ENCODE assay signal across 2 cellular contexts in the genomic region with DNA sequence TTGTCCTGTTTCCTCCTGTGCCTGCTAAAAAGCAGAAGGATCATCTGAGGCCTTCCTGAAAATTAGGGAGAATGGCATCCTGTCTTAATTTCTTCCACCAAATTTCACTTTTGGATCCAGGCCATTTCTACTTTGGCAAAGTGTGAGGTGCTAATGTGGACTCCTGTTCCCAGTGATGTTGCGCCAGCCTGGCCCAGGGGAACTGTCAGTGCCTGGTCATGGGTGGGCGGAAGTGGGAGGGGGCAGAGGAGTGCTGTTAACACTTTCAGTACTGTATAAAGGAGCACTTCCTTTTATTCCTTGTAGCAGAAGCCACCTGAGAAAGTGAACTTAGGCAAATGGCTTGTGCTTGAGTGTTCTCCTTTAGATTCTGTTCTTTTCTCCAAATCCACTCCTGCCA.
TF ChIP-seq lines count a peak whose summit lies in the region.

No MANE protein-coding gene starts in this region.

TF ChIP-seq in HEK293, 187 proteins besides CTCF, POLR2A, EP300 and RAD21:
- TF ChIP-seq PRDM1 (tag by site-specific recombination; IDR thresholded peaks at IDR 0.05) (0 out of 2 replicates have a peak, but pooled peaks have one; percentile 23), EGR2 (tag by site-specific recombination; IDR thresholded peaks at IDR 0.05; ENCODE audit: low read depth) (peak; percentile 86), ZFHX2 (tag by site-specific recombination; conservative IDR thresholded peaks at IDR 0.05) (peak; percentile 94)
- TF ChIP-seq, protein P1, sequence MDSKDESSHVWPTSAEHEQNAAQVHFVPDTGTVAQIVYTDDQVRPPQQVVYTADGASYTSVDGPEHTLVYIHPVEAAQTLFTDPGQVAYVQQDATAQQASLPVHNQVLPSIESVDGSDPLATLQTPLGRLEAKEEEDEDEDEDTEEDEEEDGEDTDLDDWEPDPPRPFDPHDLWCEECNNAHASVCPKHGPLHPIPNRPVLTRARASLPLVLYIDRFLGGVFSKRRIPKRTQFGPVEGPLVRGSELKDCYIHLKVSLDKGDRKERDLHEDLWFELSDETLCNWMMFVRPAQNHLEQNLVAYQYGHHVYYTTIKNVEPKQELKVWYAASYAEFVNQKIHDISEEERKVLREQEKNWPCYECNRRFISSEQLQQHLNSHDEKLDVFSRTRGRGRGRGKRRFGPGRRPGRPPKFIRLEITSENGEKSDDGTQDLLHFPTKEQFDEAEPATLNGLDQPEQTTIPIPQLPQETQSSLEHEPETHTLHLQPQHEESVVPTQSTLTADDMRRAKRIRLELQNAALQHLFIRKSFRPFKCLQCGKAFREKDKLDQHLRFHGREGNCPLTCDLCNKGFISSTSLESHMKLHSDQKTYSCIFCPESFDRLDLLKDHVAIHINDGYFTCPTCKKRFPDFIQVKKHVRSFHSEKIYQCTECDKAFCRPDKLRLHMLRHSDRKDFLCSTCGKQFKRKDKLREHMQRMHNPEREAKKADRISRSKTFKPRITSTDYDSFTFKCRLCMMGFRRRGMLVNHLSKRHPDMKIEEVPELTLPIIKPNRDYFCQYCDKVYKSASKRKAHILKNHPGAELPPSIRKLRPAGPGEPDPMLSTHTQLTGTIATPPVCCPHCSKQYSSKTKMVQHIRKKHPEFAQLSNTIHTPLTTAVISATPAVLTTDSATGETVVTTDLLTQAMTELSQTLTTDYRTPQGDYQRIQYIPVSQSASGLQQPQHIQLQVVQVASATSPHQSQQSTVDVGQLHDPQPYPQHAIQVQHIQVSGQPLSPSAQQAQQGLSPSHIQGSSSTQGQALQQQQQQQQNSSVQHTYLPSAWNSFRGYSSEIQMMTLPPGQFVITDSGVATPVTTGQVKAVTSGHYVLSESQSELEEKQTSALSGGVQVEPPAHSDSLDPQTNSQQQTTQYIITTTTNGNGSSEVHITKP (tag by site-specific recombination; IDR thresholded peaks at IDR 0.05): peak; percentile 38; the same call in 1 of the 2 replicates
- TF ChIP-seq, protein P2, sequence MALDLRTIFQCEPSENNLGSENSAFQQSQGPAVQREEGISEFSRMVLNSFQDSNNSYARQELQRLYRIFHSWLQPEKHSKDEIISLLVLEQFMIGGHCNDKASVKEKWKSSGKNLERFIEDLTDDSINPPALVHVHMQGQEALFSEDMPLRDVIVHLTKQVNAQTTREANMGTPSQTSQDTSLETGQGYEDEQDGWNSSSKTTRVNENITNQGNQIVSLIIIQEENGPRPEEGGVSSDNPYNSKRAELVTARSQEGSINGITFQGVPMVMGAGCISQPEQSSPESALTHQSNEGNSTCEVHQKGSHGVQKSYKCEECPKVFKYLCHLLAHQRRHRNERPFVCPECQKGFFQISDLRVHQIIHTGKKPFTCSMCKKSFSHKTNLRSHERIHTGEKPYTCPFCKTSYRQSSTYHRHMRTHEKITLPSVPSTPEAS (tag by site-specific recombination; IDR thresholded peaks at IDR 0.05): no peak

TF ChIP-seq in HepG2, 621 proteins besides CTCF, POLR2A, EP300 and RAD21:
- no peak for TF ChIP-seq TOE1 (CRISPR knock-in tag; IDR thresholded peaks at IDR 0.05)
- TF ChIP-seq GABPB1 (CRISPR knock-in tag; IDR thresholded peaks at IDR 0.05): peak; percentile 29; the same call in 1 of the 2 replicates
- no peak for TF ChIP-seq ZNF639 (CRISPR knock-in tag; conservative IDR thresholded peaks at IDR 0.05)
- TF ChIP-seq TARDBP (CRISPR knock-in tag; IDR thresholded peaks at IDR 0.05): no peak
- TF ChIP-seq ZNF652 (CRISPR knock-in tag; IDR thresholded peaks at IDR 0.05; ENCODE audit: borderline replicate concordance, low read depth): peak; percentile 87
- TF ChIP-seq ZNF564 (CRISPR knock-in tag; IDR thresholded peaks at IDR 0.05): no peak
- TF ChIP-seq NFYB (CRISPR knock-in tag; IDR thresholded peaks at IDR 0.05): no peak
- no peak for TF ChIP-seq NCOA1 (CRISPR knock-in tag; IDR thresholded peaks at IDR 0.05)
TF ChIP-seq in HepG2: peak in this region for 2.
